9 cellular contexts compared by ENCODE assay signal in genomic region chr9:76905984-76906861, GRCh38. TPM values are rescaled to one million over a fixed set of nuclear protein-coding genes. Genes with fewer than 3 reads are reported as not detected.
A peak's percentile ranks its signal among the peaks of the same experiment; 100 is the strongest.
DNase-seq lines count a peak whose midpoint lies in the region; FAIRE-seq and TF ChIP-seq lines count a peak whose summit lies in the region.
"Had no signal": no experiment of that assay in that cellular context is flagged by ENCODE, and none has a peak within 500 bp of the region (broad histone marks: within the 10 kb centered on the region; RNA-seq: fewer than 3 reads in every experiment).

Gene PRUNE2, minus strand, starts transcription at chr9:76906114. Its CDS starts 151 bp downstream, at chr9:76905963.

- under 1% methylated on average over 71 of the region's 72 CpGs for WGBS in prostate gland

- POLR2A ChIA-PET in AG04450 (lab: Yijun Ruan, JAX): interaction anchor here (1.3 kb wide), 1 partner anchor 89 kb away, joined by 3 read pairs; no protein-coding TSS in a partner anchor

- peak within 1 kb of the TSS; percentile 53 for H3K4me3 ChIP-seq in AG04450 (ENCODE audit: low read depth, low read length)
- H3K4me3 ChIP-seq in astrocyte (ENCODE audit: insufficient read depth, low read depth, low read length): peak within 1 kb of the TSS; percentile 60
- H3K4me3 ChIP-seq in right atrium auricular region: peak within 1 kb of the TSS; percentile 45 to 51
- peak within 1 kb of the TSS; percentile 33 to 45 for H3K4me3 ChIP-seq in prostate gland

- H3K36me3 Mint-ChIP-seq in astrocyte (ENCODE audit: low read depth, unreplicated experiment): peaks cover 4% of the 10 kb centered on the region
- H3K36me3 Mint-ChIP-seq: naive thymus-derived CD8-positive, alpha-beta T cell had no signal

- peak within 1 kb of the TSS; percentile 39 for H3K9ac ChIP-seq in astrocyte (ENCODE audit: low read length)

- peaks cover 4% of the 10 kb centered on the region for H3K9me3 Mint-ChIP-seq in astrocyte (ENCODE audit: unreplicated experiment)

- H3K9me3 ChIP-seq in AG04450 (ENCODE audit: control insufficient read depth, insufficient read depth, low read length): no peaks in the 10 kb centered on the region; the same call in 1 of the 2 replicates
- H3K9me3 ChIP-seq in astrocyte (ENCODE audit: insufficient read depth, low read depth, low read length): no peaks in the 10 kb centered on the region
- no peaks in the 10 kb centered on the region for H3K9me3 ChIP-seq in right atrium auricular region
- no peaks in the 10 kb centered on the region for H3K9me3 ChIP-seq in prostate gland

- H3K4me1 Mint-ChIP-seq in astrocyte (ENCODE audit: low read depth, unreplicated experiment): peaks cover 15% of the 10 kb centered on the region

- H3K36me3 ChIP-seq in astrocyte (ENCODE audit: insufficient read depth, low read length): no peaks in the 10 kb centered on the region
- no peaks in the 10 kb centered on the region for H3K36me3 ChIP-seq in right atrium auricular region
- H3K36me3 ChIP-seq in prostate gland: no peaks in the 10 kb centered on the region

- DNase-seq in AG04450 (ENCODE audit: low read depth, low spot score) (peak; percentile 43), H4 (ENCODE audit: low spot score) (peak; percentile 84), NCI-H2171 (lab: John Stamatoyannopoulos, UW) (peak; percentile 3), astrocyte (ENCODE audit: low read depth) (peak; percentile 84), right atrium auricular region (ENCODE audit: low spot score) (peak; percentile 69), prostate gland (ENCODE audit: low spot score) (peak; percentile 55)
- no peak for DNase-seq in activated effector memory CD4-positive, alpha-beta T cell treated with Interleukin-2 at 50 U/mL for 16 hours
- DNase-seq in activated CD4-positive, CD25-positive, alpha-beta regulatory T cell (lab: John Stamatoyannopoulos, UW): no peak

- H2AFZ ChIP-seq in astrocyte (ENCODE audit: low read depth, low read length): peak within 1 kb of the TSS; percentile 66

- H4K20me1 ChIP-seq in astrocyte (ENCODE audit: insufficient read depth, low read length): no peaks in the 10 kb centered on the region

- H3K4me2 ChIP-seq in astrocyte (ENCODE audit: low read length): peak within 1 kb of the TSS; percentile 97

- TF ChIP-seq POLR2A in prostate gland (IDR thresholded peaks at IDR 0.05): peak; percentile 32

- H3K4me1 ChIP-seq in astrocyte (ENCODE audit: insufficient read depth, low read length) (no peaks in the 10 kb centered on the region), right atrium auricular region (peaks cover 0 to 13% of the 10 kb centered on the region in 2 donors), prostate gland (replicated peaks) (no peaks in the 10 kb centered on the region)

- H3K27ac Mint-ChIP-seq in astrocyte (ENCODE audit: unreplicated experiment): peak within 1 kb of the TSS; percentile 31

- H3K27me3 Mint-ChIP-seq in astrocyte (ENCODE audit: low read depth, unreplicated experiment): peaks cover 76% of the 10 kb centered on the region

- no peak for FAIRE-seq in astrocyte (lab: Jason Lieb, UNC)

- peak within 1 kb of the TSS; percentile 87 for H3K4me3 Mint-ChIP-seq in astrocyte (ENCODE audit: unreplicated experiment)
- H3K4me3 Mint-ChIP-seq: naive thymus-derived CD8-positive, alpha-beta T cell had no signal

- H3K27me3 ChIP-seq in AG04450 (ENCODE audit: control insufficient read depth, insufficient read depth, low read length) (peaks cover 19% of the 10 kb centered on the region), astrocyte (ENCODE audit: insufficient read depth, low read length) (peaks cover 32% of the 10 kb centered on the region), right atrium auricular region (no peaks in the 10 kb centered on the region), prostate gland (replicated peaks; ENCODE audit: insufficient read depth) (no peaks in the 10 kb centered on the region)

- CTCF ChIA-PET in AG04450 (lab: Charles Lee): interaction anchor here (0.5 to 1.0 kb wide), 2 partner anchors 9 to 90 kb away, joined by 3 read pairs; no protein-coding TSS in a partner anchor

- H3K27ac ChIP-seq in AG04450 (ENCODE audit: low read depth, low read length): no peak within 1 kb of the TSS
- H3K27ac ChIP-seq in astrocyte (ENCODE audit: low read depth, low read length): no peak within 1 kb of the TSS
- H3K27ac ChIP-seq in right atrium auricular region: peak within 1 kb of the TSS; percentile 64 to 73
- peak within 1 kb of the TSS; percentile 56 to 72 for H3K27ac ChIP-seq in prostate gland

- no peaks in the 10 kb centered on the region for H3K79me2 ChIP-seq in astrocyte (ENCODE audit: insufficient read depth, low read length)

- intact Hi-C loops in prostate gland (cut with DNase I): loop anchor here (5.0 to 10.0 kb wide), 3 partner anchors 79 to 144 kb away; partner anchors contain the start of gene PCA3

- TF ChIP-seq CTCF in AG04450 (IDR thresholded peaks at IDR 0.05; ENCODE audit: low read depth, low read length): no peak
- no peak for TF ChIP-seq CTCF in astrocyte (IDR thresholded peaks at IDR 0.05; ENCODE audit: insufficient read depth, low read depth, low read length)
- no peak for TF ChIP-seq CTCF in right atrium auricular region (IDR thresholded peaks at IDR 0.05)
- TF ChIP-seq CTCF in prostate gland (IDR thresholded peaks at IDR 0.05): peak in 1 of 4 experiments; percentile 9

RNA-seq across cellular contexts. Expression of gene PRUNE2, which starts in this region (rescaled TPM):
- 1.1 TPM in 2 replicates for polyA plus RNA-seq in AG04450 (2011; rRNA removed)
- 1.4 TPM in 2 replicates for polyA minus RNA-seq in AG04450 (2011; rRNA and poly(A)+ RNA removed)
- 3.8 and 3.9 TPM in 2 replicates for total RNA-seq in H4 (2014; rRNA removed; shearing (Covaris generic))
- 7.7 and 8.7 TPM in 2 replicates for total RNA-seq in astrocyte
- 10 to 100 TPM; 15.4 to 28.5 TPM for total RNA-seq in right atrium auricular region
- total RNA-seq in prostate gland: 10 to 100 TPM; 58.6 to 78.9 TPM
- total RNA-seq: naive thymus-derived CD8-positive, alpha-beta T cell had no signal
- polyA plus RNA-seq: naive thymus-derived CD8-positive, alpha-beta T cell had no signal

Comparison
In these comparisons a context has a peak if more than half of its experiments do, and no peak if none do; other contexts are left out.
1. DNase-seq: peak in AG04450 (single experiment), H4 (single experiment), NCI-H2171 (single experiment), astrocyte (single experiment), right atrium auricular region (single experiment) and prostate gland (single experiment); none in activated effector memory CD4-positive, alpha-beta T cell treated with Interleukin-2 at 50 U/mL for 16 hours (single experiment) and activated CD4-positive, CD25-positive, alpha-beta regulatory T cell (0 of 4).
2. H3K27ac ChIP-seq: peak in right atrium auricular region (2 of 2) and prostate gland (2 of 2); none in AG04450 (single experiment) and astrocyte (single experiment).
3. Peak in every context shown above with its lines, with median percentiles within 50 percentile points of each other: H3K4me3 ChIP-seq.